8 cellular contexts compared by ENCODE assay signal in genomic region chr12:4269279-4269991, GRCh38. TPM values are rescaled to one million over a fixed set of nuclear protein-coding genes. Genes with fewer than 3 reads are reported as not detected.
DNase-seq lines count a peak whose midpoint lies in the region; ATAC-seq and TF ChIP-seq lines count a peak whose summit lies in the region.

No MANE protein-coding gene starts in this region.

- TF ChIP-seq CTCF in AG04450 (IDR thresholded peaks at IDR 0.05; ENCODE audit: low read depth, low read length) (0 out of 2 replicates have a peak, but pooled peaks have one; percentile 1), gastroesophageal sphincter (IDR thresholded peaks at IDR 0.05) (peak in 3 of 4 experiments; percentile 31 to 59 (median 44))

- H3K36me3 ChIP-seq in gastroesophageal sphincter (no peaks in the 10 kb centered on the region), subcutaneous abdominal adipose tissue (ENCODE audit: control insufficient read depth in 5 of 5, insufficient read depth in 5 of 5, low read length in 5 of 5) (no peaks in the 10 kb centered on the region)

- 0% methylated on average over 3 to 18 of the region's 73 CpGs for WGBS in gastroesophageal sphincter (ENCODE audit: low coverage in 1 of 2), 2 donors

- peaks cover 10% of the 10 kb centered on the region for H3K4me1 Mint-ChIP-seq in activated T-helper 17 cell treated with anti-CD3 and anti-CD28 coated beads, Interleukin-2, amount 50 U/mL, for 72 hours

- H3K4me3 ChIP-seq in AG04450 (ENCODE audit: low read depth, low read length) (peak overlapping the region; percentile 35), gastroesophageal sphincter (peak overlapping the region; percentile 44 to 92), subcutaneous abdominal adipose tissue (ENCODE audit: low read depth in 1 of 5, low read length in 5 of 5) (peak overlapping the region; percentile 35 to 71 (median 66))

- POLR2A ChIA-PET in AG04450 (lab: Yijun Ruan, JAX), result no interaction called here

- no peak overlapping the region for H3K27ac ChIP-seq in AG04450 (ENCODE audit: low read depth, low read length)
- H3K27ac ChIP-seq in gastroesophageal sphincter, result peak overlapping the region; percentile 64 to 98 (median 96)
- peak overlapping the region; percentile 60 for H3K27ac ChIP-seq in subcutaneous abdominal adipose tissue (ENCODE audit: low read depth, low read length)

- H3K9me3 ChIP-seq in AG04450 (ENCODE audit: control insufficient read depth, insufficient read depth, low read length) (peaks cover 12% of the 10 kb centered on the region; the same call in 1 of the 2 replicates), gastroesophageal sphincter (no peaks in the 10 kb centered on the region), subcutaneous abdominal adipose tissue (ENCODE audit: control insufficient read depth in 5 of 5, low read length in 5 of 5) (no peaks in the 10 kb centered on the region)

- CTCF ChIA-PET in AG04450 (lab: Charles Lee), result interaction anchor here (0.5 to 3.1 kb wide), 3 partner anchors 8 to 499 kb away, joined by 3 to 44 read pairs (median 14); no protein-coding TSS in a partner anchor

- H3K27me3 Mint-ChIP-seq in activated T-helper 17 cell treated with anti-CD3 and anti-CD28 coated beads, Interleukin-2, amount 50 U/mL, for 72 hours, result peaks cover 5% of the 10 kb centered on the region

- H3K27me3 ChIP-seq in AG04450 (ENCODE audit: control insufficient read depth, insufficient read depth, low read length), result peaks cover 76% of the 10 kb centered on the region
- peaks cover 5% of the 10 kb centered on the region for H3K27me3 ChIP-seq in gastroesophageal sphincter
- H3K27me3 ChIP-seq in subcutaneous abdominal adipose tissue (ENCODE audit: control insufficient read depth in 5 of 5, insufficient read depth in 4 of 5, low read length in 5 of 5), result peaks cover 6 to 52% (median 13%) of the 10 kb centered on the region in 5 donors

- TF ChIP-seq POLR2A in gastroesophageal sphincter (IDR thresholded peaks at IDR 0.05), result peak; percentile 56 to 84

- no peaks in the 10 kb centered on the region for H3K9me3 Mint-ChIP-seq in activated T-helper 17 cell treated with anti-CD3 and anti-CD28 coated beads, Interleukin-2, amount 50 U/mL, for 72 hours

- H3K4me1 ChIP-seq in gastroesophageal sphincter (peaks cover 0 to 48% (median 19%) of the 10 kb centered on the region in 3 donors), subcutaneous abdominal adipose tissue (ENCODE audit: control insufficient read depth in 5 of 5, insufficient read depth in 5 of 5, low read length in 5 of 5) (peaks cover 0 to 56% (median 54%) of the 10 kb centered on the region in 5 donors)

- H3K27ac Mint-ChIP-seq in activated T-helper 17 cell treated with anti-CD3 and anti-CD28 coated beads, Interleukin-2, amount 50 U/mL, for 72 hours, result peak overlapping the region; percentile 98

- peak overlapping the region in 3 of 5 donors; percentile 15 to 62 (median 43) for H3K9ac ChIP-seq in subcutaneous abdominal adipose tissue (ENCODE audit: low read length in 5 of 5)

- H3K36me3 Mint-ChIP-seq in activated T-helper 17 cell treated with anti-CD3 and anti-CD28 coated beads, Interleukin-2, amount 50 U/mL, for 72 hours (ENCODE audit: low read depth), result peaks cover 32% of the 10 kb centered on the region

- DNase-seq in AG04450 (ENCODE audit: low read depth, low spot score) (no peak), NOMO-1 treated with dmso at 0.1 percent for 144 hours (lab: John Stamatoyannopoulos, UW; ENCODE audit: unreplicated experiment) (peak; percentile 29), occipital lobe (lab: John Stamatoyannopoulos, UW) (peak; percentile 63), DMS153 (lab: John Stamatoyannopoulos, UW) (no peak)

- peak overlapping the region; percentile 95 for H3K4me3 Mint-ChIP-seq in activated T-helper 17 cell treated with anti-CD3 and anti-CD28 coated beads, Interleukin-2, amount 50 U/mL, for 72 hours

- ATAC-seq in GM19452 (IDR thresholded peaks at IDR 0.05; ENCODE audit: unreplicated experiment), result peak; percentile 34
- ATAC-seq in activated T-helper 17 cell treated with anti-CD3 and anti-CD28 coated beads, Interleukin-2, amount 50 U/mL, for 72 hours (replicated peaks), result peak; percentile 33
- ATAC-seq in gastroesophageal sphincter, result peak; percentile 48

- TF ChIP-seq EP300 in gastroesophageal sphincter (IDR thresholded peaks at IDR 0.05), result no peak

RNA-seq across cellular contexts. Expression of gene CCND2, which starts 4.1 kb away (rescaled TPM):
- 3.6 and 4.2 TPM in 2 replicates for polyA plus RNA-seq in AG04450 (2011; rRNA removed)
- 11.6 and 14.9 TPM in 2 replicates for polyA minus RNA-seq in AG04450 (2011; rRNA and poly(A)+ RNA removed)
- total RNA-seq in activated T-helper 17 cell treated with anti-CD3 and anti-CD28 coated beads, Interleukin-2, amount 50 U/mL, for 72 hours, result 100 to 1,000 TPM; 378 to 404 TPM
- total RNA-seq in gastroesophageal sphincter (100 to 1,000 TPM; 106 to 149 (median 136) TPM), occipital lobe (300 TPM)

RNA-seq across cellular contexts. Expression of gene TIGAR, which starts 51.6 kb away (rescaled TPM):
- 24.5 and 28.8 TPM in 2 replicates for polyA plus RNA-seq in AG04450 (2011; rRNA removed)
- polyA minus RNA-seq in AG04450 (2011; rRNA and poly(A)+ RNA removed), result 8.7 and 14.2 TPM in 2 replicates
- 10 to 100 TPM in 1 of 2 donors, 1 to 10 TPM in 1; 6.8 to 12.7 TPM for total RNA-seq in activated T-helper 17 cell treated with anti-CD3 and anti-CD28 coated beads, Interleukin-2, amount 50 U/mL, for 72 hours
- 10 to 100 TPM in 2 of 4 donors, 1 to 10 TPM in 2; 4.6 to 10.5 (median 8.5) TPM for total RNA-seq in gastroesophageal sphincter
- total RNA-seq in occipital lobe, result 4.7 TPM

Comparison
In these comparisons a context has a peak if more than half of its experiments do, and no peak if none do; other contexts are left out.
1. DNase-seq: peak in NOMO-1 treated with dmso at 0.1 percent for 144 hours (single experiment) and occipital lobe (single experiment); none in AG04450 (single experiment) and DMS153 (single experiment).
2. Peak in every context shown above with its lines, with median percentiles within 50 percentile points of each other: H3K4me3 ChIP-seq and ATAC-seq.